In the genomic region with DNA sequence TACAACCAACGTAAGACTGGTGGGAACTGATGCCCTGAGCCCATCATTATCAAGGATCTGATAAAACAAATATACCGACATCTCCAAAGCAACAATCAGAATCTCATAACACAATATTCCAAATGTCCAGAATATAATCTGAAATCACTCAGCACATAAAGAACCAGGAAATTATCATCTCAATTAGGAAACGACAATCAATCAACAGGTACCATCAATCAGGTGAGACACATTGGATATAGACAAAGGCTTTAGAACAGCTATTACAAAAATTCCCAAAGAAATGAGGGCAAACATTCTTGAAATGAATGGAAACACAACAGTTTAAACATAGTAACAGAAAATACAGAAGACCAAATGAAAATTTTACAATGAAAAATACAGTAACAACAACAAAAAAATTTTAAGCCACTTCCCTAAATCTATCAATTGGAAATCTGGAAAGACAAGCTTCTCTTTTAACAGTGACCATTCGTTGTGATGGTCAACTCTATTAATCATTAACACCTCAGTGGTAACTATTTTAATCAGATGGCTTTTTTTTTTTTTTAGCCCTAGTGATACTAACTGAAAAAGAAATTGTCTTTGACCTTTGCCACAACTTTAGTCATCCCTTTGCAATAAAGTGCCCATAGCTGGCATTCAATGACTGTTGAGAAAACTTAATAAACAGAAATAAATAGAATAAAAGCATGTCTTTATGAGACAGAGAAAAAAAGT, we compare ENCODE assay signal across 17 cellular contexts.
"Had no signal": no experiment of that assay in that cellular context is flagged by ENCODE, and none has a peak within 500 bp of the region (broad histone marks: within the 10 kb centered on the region; RNA-seq: fewer than 3 reads in every experiment).

No MANE protein-coding gene starts in this region.

- ATAC-seq: body of pancreas; natural killer cell; stimulated activated naive CD8-positive, alpha-beta T cell treated with anti-CD3 and anti-CD28 coated beads, Interleukin-15, Interleukin-2, amounts not matched to agents 100 U/mL and 50 U/mL, for 24 hours had no signal

- DNase-seq: activated CD4-positive, alpha-beta T cell treated with anti-CD3 and anti-CD28 coated beads, Interleukin-2, amount 50 U/mL, for 4 hours; activated CD4-positive, CD25-positive, alpha-beta regulatory T cell treated with anti-CD3 and anti-CD28 coated beads, Interleukin-2, amount 50 U/mL, for 72 hours; activated T-cell treated with anti-CD3 and anti-CD28 coated beads, Interleukin-2, amount 50 U/mL, for 1 hour; amniotic stem cell; body of pancreas; cortex of kidney; effector memory CD4-positive, alpha-beta T cell; immature natural killer cell; natural killer cell; nucleus accumbens; sigmoid colon; stimulated activated CD4-positive, alpha-beta T cell treated with anti-CD3 and anti-CD28 coated beads, Interleukin-12 subunit alpha, Interleukin-12 subunit beta, amount 100 ng/mL, for 4 hours; stimulated activated CD4-positive, alpha-beta T cell treated with anti-CD3 and anti-CD28 coated beads, Interleukin-2, amount 100 ng/mL, for 48 hours; stimulated activated CD8-positive, alpha-beta memory T cell treated with anti-CD3 and anti-CD28 coated beads, Interleukin-4, amount 100 ng/mL, for 48 hours; stimulated activated naive CD8-positive, alpha-beta T cell treated with anti-CD3 and anti-CD28 coated beads, Interleukin-15, Interleukin-2, amounts not matched to agents 100 U/mL and 50 U/mL, for 24 hours had no signal

- H3K27me3 ChIP-seq: body of pancreas, sigmoid colon, suprapubic skin had no signal

- H3K9me3 ChIP-seq: body of pancreas, prostate gland, sigmoid colon, suprapubic skin had no signal

- H3K4me1 ChIP-seq: prostate gland, sigmoid colon, suprapubic skin had no signal

- H3K27ac ChIP-seq: body of pancreas, prostate gland, sigmoid colon, suprapubic skin had no signal

- H3K36me3 ChIP-seq: prostate gland, sigmoid colon had no signal

- H3K4me3 ChIP-seq: body of pancreas, prostate gland, sigmoid colon, suprapubic skin had no signal
